Comparison of ENCODE assay signal across 10 cellular contexts in the genomic region with DNA sequence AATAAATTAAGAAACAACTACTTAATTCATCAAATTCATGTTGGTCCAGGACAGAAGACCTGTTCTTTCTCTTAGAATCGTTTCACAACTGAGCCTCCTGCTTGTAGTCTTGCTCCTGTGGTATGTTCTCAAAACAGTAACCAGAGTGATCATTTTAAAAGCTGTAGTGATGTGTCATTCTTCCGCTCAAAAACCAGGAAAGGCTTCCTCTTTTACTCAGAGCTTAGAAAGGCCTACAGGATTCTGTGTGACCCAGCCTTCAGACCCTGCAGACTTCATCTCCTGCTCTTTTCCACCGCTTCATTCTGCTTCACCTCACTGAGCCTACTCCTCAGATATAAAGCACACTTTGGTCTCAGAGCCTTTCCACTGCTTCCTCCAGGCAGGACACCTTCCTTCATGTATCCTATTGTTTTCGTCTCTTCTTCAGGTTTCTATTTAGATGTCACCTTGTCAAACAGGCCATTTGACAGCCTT. TPM values are rescaled to one million over a fixed set of nuclear protein-coding genes. Genes with fewer than 3 reads are reported as not detected.
DNase-seq lines count a peak whose midpoint lies in the region; ATAC-seq and TF ChIP-seq lines count a peak whose summit lies in the region.
"Had no signal": no experiment of that assay in that cellular context is flagged by ENCODE, and none has a peak within 500 bp of the region (broad histone marks: within the 10 kb centered on the region; RNA-seq: fewer than 3 reads in every experiment).

No MANE protein-coding gene starts in this region.

- H3K4me1 ChIP-seq in left lung, result peaks cover 4 to 30% of the 10 kb centered on the region in 2 donors
- H3K4me1 ChIP-seq: pancreas had no signal

- no peaks in the 10 kb centered on the region for H3K27me3 ChIP-seq in left lung
- H3K27me3 ChIP-seq: pancreas had no signal

- peak overlapping the region; percentile 7 to 79 for H3K27ac ChIP-seq in left lung

- no peaks in the 10 kb centered on the region for H3K9me3 ChIP-seq in left lung
- H3K9me3 ChIP-seq: pancreas had no signal

- peaks cover 62% of the 10 kb centered on the region for H3K4me1 Mint-ChIP-seq in activated CD8-positive, alpha-beta T cell treated with anti-CD3 and anti-CD28 coated beads for 36 hours (ENCODE audit: low read depth)

- peaks cover 8% of the 10 kb centered on the region for H3K9me3 Mint-ChIP-seq in activated CD8-positive, alpha-beta T cell treated with anti-CD3 and anti-CD28 coated beads for 36 hours

- DNase-seq in CD1c-positive myeloid dendritic cell (ENCODE audit: extremely low spot score) (peak; percentile 62), left lung (no peak), GM19238 (ENCODE audit: insufficient read length, low spot score) (no peak), KG1 (lab: John Stamatoyannopoulos, UW) (no peak)
- DNase-seq in activated CD8-positive, alpha-beta T cell treated with anti-CD3 and anti-CD28 coated beads for 36 hours, result peak; percentile 23
- DNase-seq in stimulated activated CD4-positive, alpha-beta T cell treated with anti-CD3 and anti-CD28 coated beads, Interleukin-4, amount 100 ng/mL, for 1 hour, result no peak
- DNase-seq: NCI-H2081, pancreas had no signal

- no peak for TF ChIP-seq CTCF in activated CD8-positive, alpha-beta T cell treated with anti-CD3 and anti-CD28 coated beads for 36 hours (IDR thresholded peaks at IDR 0.05)
- no peak for TF ChIP-seq CTCF in left lung (IDR thresholded peaks at IDR 0.05)

- ATAC-seq in HG02642 (IDR thresholded peaks at IDR 0.05; ENCODE audit: poor library complexity, unreplicated experiment) (peak; percentile 52), left lung (peak; percentile 16), HG03025 (IDR thresholded peaks at IDR 0.05; ENCODE audit: low FRiP score, unreplicated experiment) (no peak)
- peak; percentile 86 for ATAC-seq in activated CD8-positive, alpha-beta T cell treated with anti-CD3 and anti-CD28 coated beads for 36 hours

- CTCF ChIA-PET in activated CD8-positive, alpha-beta T cell treated with anti-CD3 and anti-CD28 coated beads for 36 hours (lab: Charles Lee), result interaction anchor here (1.0 to 1.5 kb wide), 2 partner anchors 12 to 113 kb away, joined by 3 to 4 read pairs; no protein-coding TSS in a partner anchor

- no peak overlapping the region for H3K4me3 ChIP-seq in left lung
- H3K4me3 ChIP-seq: pancreas had no signal

- H3K27me3 Mint-ChIP-seq in activated CD8-positive, alpha-beta T cell treated with anti-CD3 and anti-CD28 coated beads for 36 hours, result no peaks in the 10 kb centered on the region

- peak overlapping the region; percentile 82 for H3K27ac Mint-ChIP-seq in activated CD8-positive, alpha-beta T cell treated with anti-CD3 and anti-CD28 coated beads for 36 hours

- POLR2A ChIA-PET in activated CD8-positive, alpha-beta T cell treated with anti-CD3 and anti-CD28 coated beads for 36 hours (lab: Charles Lee), result interaction anchor here (0.6 to 1.4 kb wide), 5 partner anchors 12 to 72 kb away, joined by 3 to 5 read pairs (median 4); no protein-coding TSS in a partner anchor

- peak overlapping the region; percentile 18 for H3K4me3 Mint-ChIP-seq in activated CD8-positive, alpha-beta T cell treated with anti-CD3 and anti-CD28 coated beads for 36 hours

- no peaks in the 10 kb centered on the region for H3K36me3 ChIP-seq in left lung
- H3K36me3 ChIP-seq: pancreas had no signal

- H3K36me3 Mint-ChIP-seq in activated CD8-positive, alpha-beta T cell treated with anti-CD3 and anti-CD28 coated beads for 36 hours (ENCODE audit: low read depth), result peaks cover 42% of the 10 kb centered on the region

- intact Hi-C loops in activated CD8-positive, alpha-beta T cell treated with anti-CD3 and anti-CD28 coated beads for 36 hours (cut with micrococcal nuclease), result loop anchor here (5.0 kb wide), 1 partner anchor 74 kb away; no protein-coding TSS in a partner anchor
- intact Hi-C loops in left lung (cut with DNase I), result no loop called here

RNA-seq across cellular contexts. Expression of a gene that starts 22.7 kb away (rescaled TPM):
- total RNA-seq in activated CD8-positive, alpha-beta T cell treated with anti-CD3 and anti-CD28 coated beads for 36 hours, result 10 to 100 TPM; 84.6 to 99.2 TPM
- total RNA-seq in left lung, result 100 to 1,000 TPM in 1 of 2 donors, 10 to 100 TPM in 1; 49.9 to 132 TPM

Comparison
In these comparisons a context has a peak if more than half of its experiments do, and no peak if none do; other contexts are left out.
1. DNase-seq: peak in CD1c-positive myeloid dendritic cell (single experiment) and activated CD8-positive, alpha-beta T cell treated with anti-CD3 and anti-CD28 coated beads for 36 hours (single experiment); none in left lung (0 of 2), stimulated activated CD4-positive, alpha-beta T cell treated with anti-CD3 and anti-CD28 coated beads, Interleukin-4, amount 100 ng/mL, for 1 hour (single experiment), GM19238 (single experiment) and KG1 (single experiment).